In genomic region chr4:11719879-11720278, GRCh38 we compare ENCODE assay signal across 2 cellular contexts.
TF ChIP-seq lines count a peak whose summit lies in the region.

No MANE protein-coding gene starts in this region.

TF ChIP-seq in A549, 52 proteins besides CTCF, POLR2A, EP300 and RAD21 (continued from another document):
- TF ChIP-seq PBX3 (IDR thresholded peaks at IDR 0.05) (no peak), CHD4 (IDR thresholded peaks at IDR 0.05; ENCODE audit: borderline replicate concordance) (no peak), ZNF302 (CRISPR knock-in tag; IDR thresholded peaks at IDR 0.05) (no peak), KDM1A (IDR thresholded peaks at IDR 0.05; ENCODE audit: low read depth) (no peak)

TF ChIP-seq in HCT116, 20 proteins besides CTCF, POLR2A, EP300 and RAD21 (continued from another document):
- no peak for TF ChIP-seq REST (IDR thresholded peaks at IDR 0.05; ENCODE audit: low read depth)
- no peak for TF ChIP-seq TCF7L2 (IDR thresholded peaks at IDR 0.05; ENCODE audit: borderline replicate concordance, extremely low read depth, insufficient read depth, insufficient read length)
- no peak for TF ChIP-seq POLR2AphosphoS5 (IDR thresholded peaks at IDR 0.05; ENCODE audit: low read depth, low read length)
- TF ChIP-seq SRF (IDR thresholded peaks at IDR 0.05; ENCODE audit: low read depth): no peak
- no peak for TF ChIP-seq EZH2 (IDR thresholded peaks at IDR 0.05)
- no peak for TF ChIP-seq CEBPB (IDR thresholded peaks at IDR 0.05; ENCODE audit: low read depth)
- TF ChIP-seq JUND (IDR thresholded peaks at IDR 0.05): no peak
- TF ChIP-seq ELF1 (IDR thresholded peaks at IDR 0.05; ENCODE audit: borderline replicate concordance, low read depth): no peak
- no peak for TF ChIP-seq ZFX (IDR thresholded peaks at IDR 0.05)
